In genomic region chr6:3977875-3978711, GRCh38 we compare ENCODE assay signal across 8 cellular contexts.
DNase-seq lines count a peak whose midpoint lies in the region; ATAC-seq and TF ChIP-seq lines count a peak whose summit lies in the region.

No MANE protein-coding gene starts in this region.

- H3K4me1 ChIP-seq in NT2/D1 (ENCODE audit: insufficient read depth, insufficient read length) (no peaks in the 10 kb centered on the region), upper lobe of left lung (no peaks in the 10 kb centered on the region)

- H3K9me3 ChIP-seq in NT2/D1 (ENCODE audit: insufficient read depth, low read length) = peaks cover 6% of the 10 kb centered on the region
- no peaks in the 10 kb centered on the region for H3K9me3 ChIP-seq in upper lobe of left lung

- H3K4me3 ChIP-seq in AG09309 (ENCODE audit: control insufficient read depth, low read depth, low read length) (no peak overlapping the region), NT2/D1 (ENCODE audit: insufficient read length, low read depth) (no peak overlapping the region), fibroblast of mammary gland (ENCODE audit: control insufficient read depth, low read depth, low read length) (no peak overlapping the region), upper lobe of left lung (no peak overlapping the region)

- WGBS in upper lobe of left lung, 2 donors = 48 to 54% methylated on average over 16 of the region's 16 CpGs

- H3K27me3 ChIP-seq in NT2/D1 (ENCODE audit: insufficient read depth, insufficient read length) (no peaks in the 10 kb centered on the region), upper lobe of left lung (no peaks in the 10 kb centered on the region)

- TF ChIP-seq CTCF in AG09309 (IDR thresholded peaks at IDR 0.05; ENCODE audit: control insufficient read depth, insufficient read depth, low read depth, low read length, missing control alignments) = peak; percentile 72
- TF ChIP-seq CTCF in fibroblast of mammary gland (conservative IDR thresholded peaks at IDR 0.05; ENCODE audit: control insufficient read depth, insufficient read depth, low read depth, low read length) = peak; percentile 74
- peak; percentile 18 to 51 (median 36) for TF ChIP-seq CTCF in upper lobe of left lung (IDR thresholded peaks at IDR 0.05)

- DNase-seq in AG09309 (ENCODE audit: low read depth) = peak; percentile 65
- peak; percentile 48 for DNase-seq in NT2/D1 (ENCODE audit: low read depth, low spot score)
- DNase-seq in activated T-cell treated with anti-CD3 and anti-CD28 coated beads for 4 hours = peak; percentile 24
- DNase-seq in fibroblast of mammary gland (ENCODE audit: low read depth) = peak; percentile 94
- DNase-seq in non-pigmented ciliary epithelial cell (ENCODE audit: low read depth) = peak; percentile 65
- DNase-seq in upper lobe of left lung = no peak

- TF ChIP-seq POLR2A in upper lobe of left lung (IDR thresholded peaks at IDR 0.05) = no peak

- H3K9ac ChIP-seq in NT2/D1 (ENCODE audit: insufficient read length, low read depth) = no peak overlapping the region

- ATAC-seq in GM18520 (IDR thresholded peaks at IDR 0.05; ENCODE audit: unreplicated experiment) = peak; percentile 49
- peak; percentile 85 for ATAC-seq in HG03045 (IDR thresholded peaks at IDR 0.05; ENCODE audit: unreplicated experiment)
- ATAC-seq in upper lobe of left lung (ENCODE audit: low FRiP score in 2 of 2) = peak in 1 of 2 donors; percentile 92

- TF ChIP-seq EP300 in upper lobe of left lung (IDR thresholded peaks at IDR 0.05) = no peak

- H3K27ac ChIP-seq in upper lobe of left lung = no peak overlapping the region

- H3K36me3 ChIP-seq in NT2/D1 (ENCODE audit: insufficient read depth, insufficient read length, low read length) = no peaks in the 10 kb centered on the region
- H3K36me3 ChIP-seq in upper lobe of left lung = no peaks in the 10 kb centered on the region

Comparison
In these comparisons a context has a peak if more than half of its experiments do, and no peak if none do; other contexts are left out.
1. DNase-seq: peak in AG09309 (single experiment), NT2/D1 (single experiment), activated T-cell treated with anti-CD3 and anti-CD28 coated beads for 4 hours (single experiment), fibroblast of mammary gland (single experiment) and non-pigmented ciliary epithelial cell (single experiment); none in upper lobe of left lung (0 of 2).
2. Peak in every context shown above with its lines, with median percentiles within 50 percentile points of each other: CTCF ChIP-seq.